31 cellular contexts compared by ENCODE assay signal in the genomic region with DNA sequence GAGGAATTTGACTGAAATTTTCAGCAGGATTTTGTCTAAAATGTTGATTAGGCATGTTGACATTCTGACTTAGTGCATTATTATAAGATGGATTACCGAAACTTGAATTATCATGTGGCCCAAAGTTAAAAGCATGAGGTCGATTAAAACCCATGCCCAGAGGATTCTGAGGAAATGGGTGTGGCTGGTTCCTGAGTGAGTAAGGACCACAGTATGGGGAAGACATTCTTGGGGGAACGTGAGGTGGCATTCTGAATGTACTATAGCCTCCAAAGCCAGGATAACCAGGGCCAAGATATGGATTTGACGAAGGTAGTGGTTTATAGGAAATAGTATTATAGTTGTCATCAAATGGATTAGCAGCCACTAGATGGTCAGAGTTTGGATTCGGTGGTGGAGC. TPM values are rescaled to one million over a fixed set of nuclear protein-coding genes. Genes with fewer than 3 reads are reported as not detected.
DNase-seq lines count a peak whose midpoint lies in the region; ATAC-seq and TF ChIP-seq lines count a peak whose summit lies in the region.
"Had no signal": no experiment of that assay in that cellular context is flagged by ENCODE, and none has a peak within 500 bp of the region (broad histone marks: within the 10 kb centered on the region; RNA-seq: fewer than 3 reads in every experiment).

No MANE protein-coding gene starts in this region.

- H3K4me3 Mint-ChIP-seq in HFFc6: no peak overlapping the region
- H3K4me3 Mint-ChIP-seq: activated CD4-positive, alpha-beta T cell treated with anti-CD3 and anti-CD28 coated beads, Interleukin-2, amount 10 ng/mL, durations not matched to agents 24 days and 14 days; activated T-cell treated with anti-CD3 and anti-CD28 coated beads, Interleukin-2, amount 50 U/mL, for 4 hours; endodermal cell; T-helper 2 cell treated with Interferon-gamma antibody and Interleukin-4, amounts not matched to agents 5 μg/mL and 100 μg/mL, for 36 hours had no signal

- H3K27ac ChIP-seq in RWPE2 (ENCODE audit: poor library complexity, severe bottlenecking): no peak overlapping the region
- no peak overlapping the region for H3K27ac ChIP-seq in gastrocnemius medialis
- H3K27ac ChIP-seq: adrenal gland; BLaER1 treated with 17β-estradiol and CSF1 and Interleukin-3, amounts not matched to agents 10 nM and 100 nM; cardiac muscle cell; KMS-11; prostate gland; suprapubic skin; WERI-Rb-1 had no signal

- DNase-seq in AG10803 (ENCODE audit: low read depth) (peak; percentile 9), HFFc6 (no peak), RWPE2 (ENCODE audit: low spot score) (no peak), fibroblast of the aortic adventitia (ENCODE audit: low read depth) (peak; percentile 58), gastrocnemius medialis (no peak), NCI-H1930 (lab: John Stamatoyannopoulos, UW) (no peak)
- DNase-seq in activated effector memory CD4-positive, alpha-beta T cell treated with Interleukin-2 at 50 U/mL for 16 hours: no peak
- DNase-seq: ACHN; activated CD4-positive, alpha-beta T cell treated with anti-CD3 and anti-CD28 coated beads, Interleukin-2, amount 10 ng/mL, durations not matched to agents 24 days and 14 days; activated naive CD4-positive, alpha-beta T cell; activated T-cell treated with anti-CD3 and anti-CD28 coated beads, Interleukin-2, amount 50 U/mL, for 4 hours; adrenal gland; Caco-2; cortex of kidney; DMS79 treated with DMSO at 0.1 percent for 48 hours; endodermal cell; left cardiac atrium; NCI-H1048; NCI-H187; NCI-H69; stimulated activated CD4-positive, alpha-beta T cell treated with anti-CD3 and anti-CD28 coated beads, Interleukin-1b, Interleukin-23, amount 100 ng/mL, for 48 hours; WERI-Rb-1 had no signal

- H3K4me1 ChIP-seq in RWPE2 (ENCODE audit: insufficient read depth, poor library complexity, severe bottlenecking) (peaks cover 3% of the 10 kb centered on the region), gastrocnemius medialis (no peaks in the 10 kb centered on the region)
- H3K4me1 ChIP-seq: adrenal gland, Caco-2, prostate gland, suprapubic skin had no signal

- no peak for TF ChIP-seq CTCF in AG10803 (conservative IDR thresholded peaks at IDR 0.05; ENCODE audit: low read length)
- no peak for TF ChIP-seq CTCF in HFFc6 (IDR thresholded peaks at IDR 0.05)
- no peak for TF ChIP-seq CTCF in RWPE2 (IDR thresholded peaks at IDR 0.05; ENCODE audit: poor library complexity, severe bottlenecking)
- no peak for TF ChIP-seq CTCF in fibroblast of the aortic adventitia (IDR thresholded peaks at IDR 0.05; ENCODE audit: insufficient read depth, low read length)
- TF ChIP-seq CTCF in gastrocnemius medialis (IDR thresholded peaks at IDR 0.05 in 4 of 5, conservative IDR thresholded peaks at IDR 0.05 in 1 of 5): no peak

- no peaks in the 10 kb centered on the region for H3K27me3 Mint-ChIP-seq in HFFc6 (ENCODE audit: insufficient read depth)

- H3K4me3 ChIP-seq in AG10803 (ENCODE audit: low read length) (no peak overlapping the region), RWPE2 (ENCODE audit: severe bottlenecking) (no peak overlapping the region), fibroblast of the aortic adventitia (ENCODE audit: low read depth, low read length) (no peak overlapping the region), gastrocnemius medialis (no peak overlapping the region)
- H3K4me3 ChIP-seq: adrenal gland; BLaER1 treated with 17β-estradiol and CSF1 and Interleukin-3, amounts not matched to agents 10 nM and 100 nM; cardiac muscle cell; prostate gland; suprapubic skin had no signal

- ATAC-seq in RWPE2 (ENCODE audit: low read depth) (peak; percentile 66; the same call in 1 of the 3 replicates), gastrocnemius medialis (no peak), HG02678 (IDR thresholded peaks at IDR 0.05; ENCODE audit: unreplicated experiment) (no peak)
- ATAC-seq: activated T-cell treated with anti-CD3 and anti-CD28 coated beads, Interleukin-2, amount 50 U/mL, for 4 hours; left cardiac atrium; Right ventricle myocardium inferior had no signal

- peak overlapping the region; percentile 10; the same call in 1 of the 2 replicates for H3K27ac Mint-ChIP-seq in HFFc6
- H3K27ac Mint-ChIP-seq: activated CD4-positive, alpha-beta T cell treated with anti-CD3 and anti-CD28 coated beads, Interleukin-2, amount 10 ng/mL, durations not matched to agents 24 days and 14 days; endodermal cell; T-helper 2 cell treated with Interferon-gamma antibody and Interleukin-4, amounts not matched to agents 5 μg/mL and 100 μg/mL, for 36 hours had no signal

- H3K27me3 ChIP-seq in RWPE2 (ENCODE audit: insufficient read depth, poor library complexity, severe bottlenecking): no peaks in the 10 kb centered on the region
- H3K27me3 ChIP-seq in gastrocnemius medialis: no peaks in the 10 kb centered on the region
- H3K27me3 ChIP-seq: adrenal gland; BLaER1 treated with 17β-estradiol and CSF1 and Interleukin-3, amounts not matched to agents 10 nM and 100 nM; cardiac muscle cell; suprapubic skin had no signal

- in situ Hi-C loops in gastrocnemius medialis (cut with MboI; ENCODE audit: low sequenced_read_pairs in 4 of 4): no loop called here

- no peaks in the 10 kb centered on the region for H3K9me3 Mint-ChIP-seq in HFFc6
- H3K9me3 Mint-ChIP-seq: activated CD4-positive, alpha-beta T cell treated with anti-CD3 and anti-CD28 coated beads, Interleukin-2, amount 10 ng/mL, durations not matched to agents 24 days and 14 days; activated T-cell treated with anti-CD3 and anti-CD28 coated beads, Interleukin-2, amount 50 U/mL, for 4 hours; endodermal cell; T-helper 2 cell treated with Interferon-gamma antibody and Interleukin-4, amounts not matched to agents 5 μg/mL and 100 μg/mL, for 36 hours had no signal

- H3K36me3 Mint-ChIP-seq in HFFc6 (ENCODE audit: low read depth): peaks cover 8% of the 10 kb centered on the region

- no peak for TF ChIP-seq POLR2A in gastrocnemius medialis (IDR thresholded peaks at IDR 0.05)

- H3K36me3 ChIP-seq in RWPE2 (ENCODE audit: low read depth): no peaks in the 10 kb centered on the region
- H3K36me3 ChIP-seq in gastrocnemius medialis: peaks cover 0 to 13% of the 10 kb centered on the region in 2 donors
- H3K36me3 ChIP-seq: adrenal gland, prostate gland had no signal

- H3K9me3 ChIP-seq in RWPE2 (ENCODE audit: severe bottlenecking) (no peaks in the 10 kb centered on the region), gastrocnemius medialis (no peaks in the 10 kb centered on the region)
- H3K9me3 ChIP-seq: adrenal gland, Caco-2, prostate gland, suprapubic skin had no signal

- peaks cover 10% of the 10 kb centered on the region for H3K4me1 Mint-ChIP-seq in HFFc6 (ENCODE audit: low read depth)
- H3K4me1 Mint-ChIP-seq: activated CD4-positive, alpha-beta T cell treated with anti-CD3 and anti-CD28 coated beads, Interleukin-2, amount 10 ng/mL, durations not matched to agents 24 days and 14 days had no signal

- intact Hi-C loops in gastrocnemius medialis (cut with DNase I; ENCODE audit: low total_unique reads): no loop called here

RNA-seq across cellular contexts. Expression of a gene that starts 38.7 kb away (rescaled TPM):
- total RNA-seq in HFFc6 (2021; fragmentation: NEBNext Ultra II Directional; extraction: Animal tissue kit (Norgen Biotek cat#: 25700)): 1 to 10 TPM in 4 of 6 experiments, under 1 TPM in 2; 0.62 to 1.7 (median 1.3) TPM
- 1.1 and 3.1 TPM in 2 replicates for total RNA-seq in fibroblast of the aortic adventitia (ENCODE audit: low replicate concordance)
- total RNA-seq in gastrocnemius medialis: 1 to 10 TPM in 2 of 4 donors, under 1 TPM in 1, not detected in 1; 0.38 to 2.4 (median 1.5) TPM

RNA-seq across cellular contexts. Expression of a gene that starts 41.4 kb away (rescaled TPM):
- total RNA-seq in HFFc6 (2021; fragmentation: NEBNext Ultra II Directional; extraction: Animal tissue kit (Norgen Biotek cat#: 25700)): 1 to 10 TPM; 6.7 to 9.4 (median 8.8) TPM
- total RNA-seq in fibroblast of the aortic adventitia (ENCODE audit: low replicate concordance) (7.3 and 21.2 TPM in 2 replicates), gastrocnemius medialis (10 to 100 TPM; 26.7 to 39.1 (median 32.3) TPM)
- total RNA-seq: activated CD4-positive, alpha-beta T cell treated with anti-CD3 and anti-CD28 coated beads, Interleukin-2, amount 10 ng/mL, durations not matched to agents 24 days and 14 days; HT-29 had no signal

Comparison
In these comparisons a context has a peak if more than half of its experiments do, and no peak if none do; other contexts are left out.
1. DNase-seq: peak in AG10803 (single experiment) and fibroblast of the aortic adventitia (single experiment); none in HFFc6 (single experiment), RWPE2 (single experiment), gastrocnemius medialis (0 of 2), NCI-H1930 (0 of 2) and activated effector memory CD4-positive, alpha-beta T cell treated with Interleukin-2 at 50 U/mL for 16 hours (single experiment).